Comparison of ENCODE assay signal across 1 cellular context in genomic region chr11:32478277-32478731, GRCh38.
TF ChIP-seq lines count a peak whose summit lies in the region.

No MANE protein-coding gene starts in this region.

TF ChIP-seq in K562, 482 proteins besides CTCF, POLR2A, EP300 and RAD21:
- TF ChIP-seq GABPB2 (CRISPR knock-in tag; conservative IDR thresholded peaks at IDR 0.05) (no peak), CBX3 (IDR thresholded peaks at IDR 0.05; ENCODE audit: borderline replicate concordance in 1 of 2, low read length in 2 of 2) (no peak), LARP7 (IDR thresholded peaks at IDR 0.05) (no peak), ARID1B (IDR thresholded peaks at IDR 0.05) (0 out of 2 replicates have a peak, but pooled peaks have one; percentile 32), CBFA2T2 (conservative IDR thresholded peaks at IDR 0.05) (0 out of 2 replicates have a peak, but pooled peaks have one; percentile 16), CBFA2T3 (IDR thresholded peaks at IDR 0.05) (peak; percentile 54), CREB5 (CRISPR knock-in tag; IDR thresholded peaks at IDR 0.05) (no peak), POLR2H (tag; IDR thresholded peaks at IDR 0.05; ENCODE audit: low read depth) (no peak), HNRNPUL1 (IDR thresholded peaks at IDR 0.05; ENCODE audit: low read length) (no peak), ZNF407 (IDR thresholded peaks at IDR 0.05; ENCODE audit: low read depth) (peak; percentile 53; the same call in 1 of the 2 replicates), ZNF165 (CRISPR knock-in tag; IDR thresholded peaks at IDR 0.05; ENCODE audit: borderline replicate concordance) (no peak), TAL1 (IDR thresholded peaks at IDR 0.05) (peak; percentile 33; the same call in 1 of the 2 replicates), PHB2 (IDR thresholded peaks at IDR 0.05; ENCODE audit: low read depth) (no peak), NFIC (IDR thresholded peaks at IDR 0.05) (peak; percentile 73), TOE1 (IDR thresholded peaks at IDR 0.05; ENCODE audit: borderline replicate concordance) (no peak), TOE1 (CRISPR knock-in tag; IDR thresholded peaks at IDR 0.05; ENCODE audit: borderline replicate concordance, low read depth) (no peak), HDAC3 (IDR thresholded peaks at IDR 0.05; ENCODE audit: borderline replicate concordance, partially characterized antibody) (no peak), TCF3 (CRISPR knock-in tag; IDR thresholded peaks at IDR 0.05) (peak; percentile 42), NCOA2 (IDR thresholded peaks at IDR 0.05; ENCODE audit: partially characterized antibody in 2 of 2) (no peak), HSF4 (CRISPR knock-in tag; IDR thresholded peaks at IDR 0.05; ENCODE audit: borderline replicate concordance) (no peak)
- TF ChIP-seq, protein P1, sequence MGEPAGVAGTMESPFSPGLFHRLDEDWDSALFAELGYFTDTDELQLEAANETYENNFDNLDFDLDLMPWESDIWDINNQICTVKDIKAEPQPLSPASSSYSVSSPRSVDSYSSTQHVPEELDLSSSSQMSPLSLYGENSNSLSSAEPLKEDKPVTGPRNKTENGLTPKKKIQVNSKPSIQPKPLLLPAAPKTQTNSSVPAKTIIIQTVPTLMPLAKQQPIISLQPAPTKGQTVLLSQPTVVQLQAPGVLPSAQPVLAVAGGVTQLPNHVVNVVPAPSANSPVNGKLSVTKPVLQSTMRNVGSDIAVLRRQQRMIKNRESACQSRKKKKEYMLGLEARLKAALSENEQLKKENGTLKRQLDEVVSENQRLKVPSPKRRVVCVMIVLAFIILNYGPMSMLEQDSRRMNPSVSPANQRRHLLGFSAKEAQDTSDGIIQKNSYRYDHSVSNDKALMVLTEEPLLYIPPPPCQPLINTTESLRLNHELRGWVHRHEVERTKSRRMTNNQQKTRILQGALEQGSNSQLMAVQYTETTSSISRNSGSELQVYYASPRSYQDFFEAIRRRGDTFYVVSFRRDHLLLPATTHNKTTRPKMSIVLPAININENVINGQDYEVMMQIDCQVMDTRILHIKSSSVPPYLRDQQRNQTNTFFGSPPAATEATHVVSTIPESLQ (CRISPR knock-in tag; IDR thresholded peaks at IDR 0.05) = no peak
